In genomic region chr1:117171900-117172501, GRCh38 we compare ENCODE assay signal across 13 cellular contexts. TPM values are rescaled to one million over a fixed set of nuclear protein-coding genes. Genes with fewer than 3 reads are reported as not detected.
DNase-seq lines count a peak whose midpoint lies in the region; ATAC-seq and TF ChIP-seq lines count a peak whose summit lies in the region.
"Had no signal": no experiment of that assay in that cellular context is flagged by ENCODE, and none has a peak within 500 bp of the region (broad histone marks: within the 10 kb centered on the region; RNA-seq: fewer than 3 reads in every experiment).

No MANE protein-coding gene starts in this region.

- ATAC-seq in activated CD8-positive, alpha-beta memory T cell treated with anti-CD3 and anti-CD28 coated beads, Interleukin-2, amount 10 ng/mL, durations not matched to agents 7 days and 5 days, result no peak
- ATAC-seq in stimulated activated naive B cell treated with anti-CD40 and anti-IgM and Interleukin-4, amounts not matched to agents 10 μg/mL and 1 μg/mL and 100 μg/mL, for 72 hours (replicated peaks), result no peak

- no peaks in the 10 kb centered on the region for H3K36me3 ChIP-seq in CD8-positive, alpha-beta memory T cell (ENCODE audit: insufficient read depth, low read length)
- no peaks in the 10 kb centered on the region for H3K36me3 ChIP-seq in Caco-2 (ENCODE audit: control insufficient read depth, insufficient read depth, low read length)
- H3K36me3 ChIP-seq: esophagus muscularis mucosa had no signal

- H3K27me3 Mint-ChIP-seq in brain, result peaks cover 3% of the 10 kb centered on the region
- peaks cover 4 to 5% of the 10 kb centered on the region in 2 donors for H3K27me3 Mint-ChIP-seq in CD8-positive, alpha-beta memory T cell
- peaks cover 12% of the 10 kb centered on the region for H3K27me3 Mint-ChIP-seq in activated CD8-positive, alpha-beta memory T cell treated with anti-CD3 and anti-CD28 coated beads, Interleukin-2, amount 10 ng/mL, durations not matched to agents 7 days and 5 days
- H3K27me3 Mint-ChIP-seq in stimulated activated naive B cell treated with anti-CD40 and anti-IgM and Interleukin-4, amounts not matched to agents 10 μg/mL and 1 μg/mL and 100 μg/mL, for 72 hours, result no peaks in the 10 kb centered on the region
- H3K27me3 Mint-ChIP-seq in Caco-2 (ENCODE audit: insufficient read depth, unreplicated experiment), result no peaks in the 10 kb centered on the region

- no peak for TF ChIP-seq CTCF in brain (conservative IDR thresholded peaks at IDR 0.05)
- no peak for TF ChIP-seq CTCF in Caco-2 (IDR thresholded peaks at IDR 0.05; ENCODE audit: insufficient read depth in 1 of 2, low read depth in 1 of 2, low read length in 1 of 2, severe bottlenecking in 1 of 2, unreplicated experiment in 1 of 2)

- intact Hi-C loops in Caco-2 (cut with micrococcal nuclease; ENCODE audit: unreplicated experiment), result no loop called here

- peaks cover 0 to 3% (median 0%) of the 10 kb centered on the region in 5 experiments for H3K9me3 Mint-ChIP-seq in brain
- no peaks in the 10 kb centered on the region for H3K9me3 Mint-ChIP-seq in CD8-positive, alpha-beta memory T cell
- H3K9me3 Mint-ChIP-seq in activated CD8-positive, alpha-beta memory T cell treated with anti-CD3 and anti-CD28 coated beads, Interleukin-2, amount 10 ng/mL, durations not matched to agents 7 days and 5 days (ENCODE audit: low read depth), result no peaks in the 10 kb centered on the region
- H3K9me3 Mint-ChIP-seq in stimulated activated naive B cell treated with anti-CD40 and anti-IgM and Interleukin-4, amounts not matched to agents 10 μg/mL and 1 μg/mL and 100 μg/mL, for 72 hours, result peaks cover 0 to 2% of the 10 kb centered on the region in 2 donors
- no peaks in the 10 kb centered on the region for H3K9me3 Mint-ChIP-seq in Caco-2 (ENCODE audit: unreplicated experiment)

- H3K4me3 Mint-ChIP-seq in brain (peak overlapping the region in 4 of 5 experiments; percentile 10 to 51 (median 34)), Caco-2 (ENCODE audit: unreplicated experiment) (no peak overlapping the region)
- no peak overlapping the region for H3K4me3 Mint-ChIP-seq in CD8-positive, alpha-beta memory T cell
- no peak overlapping the region for H3K4me3 Mint-ChIP-seq in activated CD8-positive, alpha-beta memory T cell treated with anti-CD3 and anti-CD28 coated beads, Interleukin-2, amount 10 ng/mL, durations not matched to agents 7 days and 5 days
- no peak overlapping the region for H3K4me3 Mint-ChIP-seq in stimulated activated naive B cell treated with anti-CD40 and anti-IgM and Interleukin-4, amounts not matched to agents 10 μg/mL and 1 μg/mL and 100 μg/mL, for 72 hours

- H3K4me3 ChIP-seq in skeletal muscle cell (ENCODE audit: low read depth, low read length), result no peak overlapping the region
- H3K4me3 ChIP-seq in CD8-positive, alpha-beta memory T cell (ENCODE audit: low read length), result no peak overlapping the region
- H3K4me3 ChIP-seq in Caco-2 (ENCODE audit: low read depth, low read length), result no peak overlapping the region
- H3K4me3 ChIP-seq: esophagus muscularis mucosa had no signal

- CTCF ChIA-PET in CD8-positive, alpha-beta memory T cell (lab: Charles Lee), result no interaction called here
- CTCF ChIA-PET in activated CD8-positive, alpha-beta memory T cell treated with anti-CD3 and anti-CD28 coated beads, Interleukin-2, amount 10 ng/mL, durations not matched to agents 7 days and 5 days (lab: Charles Lee), result no interaction called here
- CTCF ChIA-PET in Caco-2 (lab: Charles Lee), result no interaction called here

- DNase-seq in M059J (ENCODE audit: low read depth), result peak; percentile 88
- peak in 29 of 51 donors; percentile 2 to 75 (median 22) for DNase-seq in hypothalamus (lab: John Stamatoyannopoulos, UW)
- DNase-seq in skeletal muscle cell (ENCODE audit: low read depth), result peak; percentile 73
- no peak for DNase-seq in CD8-positive, alpha-beta memory T cell
- DNase-seq in activated CD8-positive, alpha-beta memory T cell treated with anti-CD3 and anti-CD28 coated beads, Interleukin-2, amount 10 ng/mL, durations not matched to agents 7 days and 5 days, result no peak
- no peak for DNase-seq in stimulated activated naive B cell treated with anti-CD40 and anti-IgM and Interleukin-4, amounts not matched to agents 10 μg/mL and 1 μg/mL and 100 μg/mL, for 72 hours
- DNase-seq in Caco-2, result no peak
- DNase-seq: GDM1, NCI-H526 had no signal

- POLR2A ChIA-PET in CD8-positive, alpha-beta memory T cell (lab: Charles Lee), result no interaction called here
- POLR2A ChIA-PET in Caco-2 (lab: Charles Lee), result no interaction called here

- no peaks in the 10 kb centered on the region for H3K9me3 ChIP-seq in CD8-positive, alpha-beta memory T cell (ENCODE audit: low read length)
- H3K9me3 ChIP-seq in Caco-2, result no peaks in the 10 kb centered on the region
- H3K9me3 ChIP-seq: esophagus muscularis mucosa had no signal

- H3K27me3 ChIP-seq in CD8-positive, alpha-beta memory T cell (ENCODE audit: insufficient read depth, low read length, poor library complexity, severe bottlenecking), result no peaks in the 10 kb centered on the region
- no peaks in the 10 kb centered on the region for H3K27me3 ChIP-seq in Caco-2 (replicated peaks; ENCODE audit: control insufficient read depth, insufficient read depth, low read length)
- H3K27me3 ChIP-seq: esophagus muscularis mucosa had no signal

- no peak overlapping the region for H3K27ac ChIP-seq in CD8-positive, alpha-beta memory T cell (ENCODE audit: low read depth, low read length)
- H3K27ac ChIP-seq: esophagus muscularis mucosa had no signal

- BruUV-seq in Caco-2 (replicated peaks; lab: Mats Ljungman, UMichigan), result no TSS peak

- H3K4me1 Mint-ChIP-seq in brain (peaks cover 42% of the 10 kb centered on the region), Caco-2 (ENCODE audit: low read depth, unreplicated experiment) (peaks cover 5% of the 10 kb centered on the region)
- H3K4me1 Mint-ChIP-seq in CD8-positive, alpha-beta memory T cell, result no peaks in the 10 kb centered on the region
- no peaks in the 10 kb centered on the region for H3K4me1 Mint-ChIP-seq in activated CD8-positive, alpha-beta memory T cell treated with anti-CD3 and anti-CD28 coated beads, Interleukin-2, amount 10 ng/mL, durations not matched to agents 7 days and 5 days
- H3K4me1 Mint-ChIP-seq in stimulated activated naive B cell treated with anti-CD40 and anti-IgM and Interleukin-4, amounts not matched to agents 10 μg/mL and 1 μg/mL and 100 μg/mL, for 72 hours, result no peaks in the 10 kb centered on the region

- H3K4me1 ChIP-seq in CD8-positive, alpha-beta memory T cell (ENCODE audit: insufficient read depth, low read length), result no peaks in the 10 kb centered on the region
- H3K4me1 ChIP-seq in Caco-2, result no peaks in the 10 kb centered on the region

- H3K27ac Mint-ChIP-seq in brain (peak overlapping the region; percentile 78 to 89 (median 87)), Caco-2 (ENCODE audit: unreplicated experiment) (no peak overlapping the region)
- H3K27ac Mint-ChIP-seq in CD8-positive, alpha-beta memory T cell, result no peak overlapping the region
- H3K27ac Mint-ChIP-seq in activated CD8-positive, alpha-beta memory T cell treated with anti-CD3 and anti-CD28 coated beads, Interleukin-2, amount 10 ng/mL, durations not matched to agents 7 days and 5 days, result no peak overlapping the region
- H3K27ac Mint-ChIP-seq in stimulated activated naive B cell treated with anti-CD40 and anti-IgM and Interleukin-4, amounts not matched to agents 10 μg/mL and 1 μg/mL and 100 μg/mL, for 72 hours, result no peak overlapping the region

- H3K36me3 Mint-ChIP-seq in brain, result no peaks in the 10 kb centered on the region
- H3K36me3 Mint-ChIP-seq in CD8-positive, alpha-beta memory T cell, result no peaks in the 10 kb centered on the region
- no peaks in the 10 kb centered on the region for H3K36me3 Mint-ChIP-seq in activated CD8-positive, alpha-beta memory T cell treated with anti-CD3 and anti-CD28 coated beads, Interleukin-2, amount 10 ng/mL, durations not matched to agents 7 days and 5 days
- no peaks in the 10 kb centered on the region for H3K36me3 Mint-ChIP-seq in stimulated activated naive B cell treated with anti-CD40 and anti-IgM and Interleukin-4, amounts not matched to agents 10 μg/mL and 1 μg/mL and 100 μg/mL, for 72 hours
- no peaks in the 10 kb centered on the region for H3K36me3 Mint-ChIP-seq in Caco-2 (ENCODE audit: insufficient read depth, unreplicated experiment)

RNA-seq across cellular contexts. Expression of gene VTCN1, which starts 38.7 kb away (rescaled TPM):
- not detected in 2 replicates for total RNA-seq in M059J (2014; rRNA removed; shearing (Covaris generic))
- not detected for polyA plus RNA-seq in brain (ENCODE audit: insufficient read depth, low read depth, low replicate concordance)
- total RNA-seq in CD8-positive, alpha-beta memory T cell, result not detected
- polyA plus RNA-seq in CD8-positive, alpha-beta memory T cell, result not detected
- not detected for total RNA-seq in activated CD8-positive, alpha-beta memory T cell treated with anti-CD3 and anti-CD28 coated beads, Interleukin-2, amount 10 ng/mL, durations not matched to agents 7 days and 5 days
- 0.52 and 1.3 TPM in 2 replicates for total RNA-seq in Caco-2 (2022)
- total RNA-seq: esophagus muscularis mucosa, mesenteric fat pad, subcutaneous adipose tissue had no signal

RNA-seq across cellular contexts. Expression of gene TRIM45, which starts 50.5 kb away (rescaled TPM):
- total RNA-seq in M059J (2014; rRNA removed; shearing (Covaris generic)), result 1.5 and 4.2 TPM in 2 replicates
- polyA plus RNA-seq in brain (ENCODE audit: insufficient read depth, low read depth, low replicate concordance), result 5.0 TPM
- total RNA-seq in CD8-positive, alpha-beta memory T cell, result 1 to 10 TPM in 1 of 2 experiments, under 1 TPM in 1; 0.84 to 1.3 TPM
- 0.06 TPM for polyA plus RNA-seq in CD8-positive, alpha-beta memory T cell
- under 1 TPM; 0.26 to 0.75 TPM for total RNA-seq in activated CD8-positive, alpha-beta memory T cell treated with anti-CD3 and anti-CD28 coated beads, Interleukin-2, amount 10 ng/mL, durations not matched to agents 7 days and 5 days
- total RNA-seq in Caco-2 (2022), result 4.0 and 5.1 TPM in 2 replicates

Comparison
In these comparisons a context has a peak if more than half of its experiments do, and no peak if none do; other contexts are left out.
1. DNase-seq: peak in M059J (single experiment), hypothalamus (29 of 51) and skeletal muscle cell (single experiment); none in CD8-positive, alpha-beta memory T cell (0 of 5), activated CD8-positive, alpha-beta memory T cell treated with anti-CD3 and anti-CD28 coated beads, Interleukin-2, amount 10 ng/mL, durations not matched to agents 7 days and 5 days (single experiment), stimulated activated naive B cell treated with anti-CD40 and anti-IgM and Interleukin-4, amounts not matched to agents 10 μg/mL and 1 μg/mL and 100 μg/mL, for 72 hours (single experiment) and Caco-2 (0 of 2).
2. H3K27ac Mint-ChIP-seq: peak in brain (5 of 5); none in CD8-positive, alpha-beta memory T cell (0 of 8), activated CD8-positive, alpha-beta memory T cell treated with anti-CD3 and anti-CD28 coated beads, Interleukin-2, amount 10 ng/mL, durations not matched to agents 7 days and 5 days (single experiment), stimulated activated naive B cell treated with anti-CD40 and anti-IgM and Interleukin-4, amounts not matched to agents 10 μg/mL and 1 μg/mL and 100 μg/mL, for 72 hours (single experiment) and Caco-2 (single experiment).
3. H3K4me3 Mint-ChIP-seq: peak in brain (4 of 5); none in CD8-positive, alpha-beta memory T cell (0 of 7), activated CD8-positive, alpha-beta memory T cell treated with anti-CD3 and anti-CD28 coated beads, Interleukin-2, amount 10 ng/mL, durations not matched to agents 7 days and 5 days (single experiment), stimulated activated naive B cell treated with anti-CD40 and anti-IgM and Interleukin-4, amounts not matched to agents 10 μg/mL and 1 μg/mL and 100 μg/mL, for 72 hours (0 of 2) and Caco-2 (single experiment).